16 cellular contexts compared by ENCODE assay signal in genomic region chr6:44629636-44630035, GRCh38.
"Had no signal": no experiment of that assay in that cellular context is flagged by ENCODE, and none has a peak within 500 bp of the region (broad histone marks: within the 10 kb centered on the region; RNA-seq: fewer than 3 reads in every experiment).

No MANE protein-coding gene starts in this region.

- H3K27ac ChIP-seq: colonic mucosa, heart left ventricle, left lung, thoracic aorta had no signal

- H3K9me3 ChIP-seq: colonic mucosa, heart left ventricle, left lung, thoracic aorta had no signal

- H3K4me1 ChIP-seq: left lung had no signal

- H3K9me3 Mint-ChIP-seq: activated naive CD4-positive, alpha-beta T cell treated with anti-CD3 and anti-CD28 coated beads for 36 hours; activated T-helper 1 cell treated with anti-CD3 and anti-CD28 coated beads, Interleukin-12 subunit alpha, Interleukin-12 subunit beta, Interleukin-2, Interleukin-4 antibody, amounts not matched to agents 30 ng/mL and 10 ng/mL and 1 ng/mL, durations not matched to agents 14 hours and 24 hours and 36 hours; memory B cell; nephron; stimulated activated naive CD8-positive, alpha-beta T cell treated with anti-CD3 and anti-CD28 coated beads, Interleukin-15, amount 100 ng/mL, for 72 hours; WTC11 had no signal

- H3K4me3 Mint-ChIP-seq: activated CD8-positive, alpha-beta T cell treated with anti-CD3 and anti-CD28 coated beads, Interleukin-2, amount 10 ng/mL, durations not matched to agents 7 days and 5 days; activated naive CD4-positive, alpha-beta T cell treated with anti-CD3 and anti-CD28 coated beads for 36 hours; activated T-helper 1 cell treated with anti-CD3 and anti-CD28 coated beads, Interleukin-12 subunit alpha, Interleukin-12 subunit beta, Interleukin-2, Interleukin-4 antibody, amounts not matched to agents 30 ng/mL and 10 ng/mL and 1 ng/mL, durations not matched to agents 14 hours and 24 hours and 36 hours; memory B cell; nephron; stimulated activated naive CD8-positive, alpha-beta T cell treated with anti-CD3 and anti-CD28 coated beads, Interleukin-15, amount 100 ng/mL, for 72 hours; WTC11 had no signal

- DNase-seq: activated CD4-positive, alpha-beta T cell treated with anti-CD3 and anti-CD28 coated beads for 48 hours; activated CD8-positive, alpha-beta T cell treated with anti-CD3 and anti-CD28 coated beads, Interleukin-2, amount 10 ng/mL, durations not matched to agents 7 days and 5 days; colonic mucosa; effector CD4-positive, alpha-beta T cell; foreskin melanocyte; heart left ventricle; left lung; stimulated activated CD4-positive, alpha-beta T cell treated with anti-CD3 and anti-CD28 coated beads, Interleukin-4, amount 100 ng/mL, for 1 hour; stimulated activated CD8-positive, alpha-beta memory T cell treated with anti-CD3 and anti-CD28 coated beads, Interleukin-4, amount 100 ng/mL, for 48 hours had no signal

- H3K27me3 ChIP-seq: colonic mucosa had no signal

- H3K36me3 ChIP-seq: colonic mucosa, heart left ventricle, left lung, thoracic aorta had no signal

- H3K36me3 Mint-ChIP-seq: memory B cell, WTC11 had no signal

- H3K4me1 Mint-ChIP-seq: memory B cell had no signal

- H3K4me3 ChIP-seq: colonic mucosa, heart left ventricle, left lung, thoracic aorta had no signal

- H3K27ac Mint-ChIP-seq: activated CD8-positive, alpha-beta T cell treated with anti-CD3 and anti-CD28 coated beads, Interleukin-2, amount 10 ng/mL, durations not matched to agents 7 days and 5 days; activated naive CD4-positive, alpha-beta T cell treated with anti-CD3 and anti-CD28 coated beads for 36 hours; activated T-helper 1 cell treated with anti-CD3 and anti-CD28 coated beads, Interleukin-12 subunit alpha, Interleukin-12 subunit beta, Interleukin-2, Interleukin-4 antibody, amounts not matched to agents 30 ng/mL and 10 ng/mL and 1 ng/mL, durations not matched to agents 14 hours and 24 hours and 36 hours; memory B cell; nephron; stimulated activated naive CD8-positive, alpha-beta T cell treated with anti-CD3 and anti-CD28 coated beads, Interleukin-15, amount 100 ng/mL, for 72 hours; WTC11 had no signal
